ENCODE assay signal across 12 cellular contexts in genomic region chr2:102672124-102672786, GRCh38. TPM values are rescaled to one million over a fixed set of nuclear protein-coding genes. Genes with fewer than 3 reads are reported as not detected.
"Had no signal": no experiment of that assay in that cellular context is flagged by ENCODE, and none has a peak within 500 bp of the region (broad histone marks: within the 10 kb centered on the region; RNA-seq: fewer than 3 reads in every experiment).

No MANE protein-coding gene starts in this region.

- ATAC-seq: effector memory CD8-positive, alpha-beta T cell; gastroesophageal sphincter had no signal

- DNase-seq: activated CD4-positive, CD25-positive, alpha-beta regulatory T cell; activated effector memory CD4-positive, alpha-beta T cell treated with anti-CD3 and anti-CD28 coated beads, Interleukin-2, amount 50 U/mL, for 16 hours; activated T-cell treated with anti-CD3 and anti-CD28 coated beads, Interleukin-2, amount 50 U/mL, for 1 hour; amygdala; effector memory CD8-positive, alpha-beta T cell; kidney glomerular epithelial cell; ovary; stimulated activated CD4-positive, alpha-beta T cell treated with anti-CD3 and anti-CD28 coated beads, Interleukin-2, amount 100 ng/mL, for 48 hours; stimulated activated naive CD4-positive, alpha-beta T cell treated with Interleukin-2 at 50 U/mL for 16 hours; T1000 had no signal

RNA-seq across cellular contexts. Expression of gene SLC9A2, which starts 52.9 kb away (rescaled TPM):
- total RNA-seq: mesenteric fat pad had no signal
